Comparison of ENCODE assay signal across 8 cellular contexts in the genomic region with DNA sequence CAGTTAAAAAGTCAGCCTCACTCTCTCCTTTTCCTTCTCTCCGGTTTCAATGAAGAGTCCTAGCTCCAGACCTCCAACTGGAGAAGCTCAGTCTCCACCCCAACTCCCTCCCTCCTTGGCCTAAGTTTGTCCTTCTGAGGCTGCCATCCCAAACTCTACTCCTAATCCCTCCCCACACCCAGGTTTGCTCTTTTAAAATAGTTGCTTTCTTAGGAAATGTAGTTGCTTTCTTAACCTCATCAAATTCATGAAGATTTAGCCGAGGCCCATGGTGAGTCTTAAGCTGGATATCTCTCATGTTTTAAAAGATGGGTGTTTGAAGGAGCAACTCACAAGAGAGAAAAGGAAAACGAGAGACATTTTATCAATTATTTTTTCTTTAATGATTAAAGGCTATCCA. TPM values are rescaled to one million over a fixed set of nuclear protein-coding genes. Genes with fewer than 3 reads are reported as not detected.
DNase-seq lines count a peak whose midpoint lies in the region; ATAC-seq, FAIRE-seq and TF ChIP-seq lines count a peak whose summit lies in the region.

No MANE protein-coding gene starts in this region.

- H3K4me1 ChIP-seq in left lung (peaks cover 4 to 18% of the 10 kb centered on the region in 2 donors), aorta (ENCODE audit: control insufficient read depth in 1 of 2, insufficient read depth in 2 of 2, low read length in 2 of 2) (no peaks in the 10 kb centered on the region)

- H3K27ac ChIP-seq in left lung (no peak overlapping the region), aorta (ENCODE audit: low read depth in 1 of 2, low read length in 2 of 2) (peak overlapping the region in 1 of 2 donors; percentile 14)

- no peak for FAIRE-seq in bronchial epithelial cell (lab: Jason Lieb, UNC)

- peak; percentile 19 for ATAC-seq in left lung
- ATAC-seq in aorta (ENCODE audit: low FRiP score), result peak; percentile 68
- ATAC-seq in HG02981 (IDR thresholded peaks at IDR 0.05; ENCODE audit: unreplicated experiment), result no peak
- ATAC-seq in HG03108 (IDR thresholded peaks at IDR 0.05; ENCODE audit: unreplicated experiment), result no peak

- peak overlapping the region; percentile 28 for H3K4me3 ChIP-seq in bronchial epithelial cell (ENCODE audit: low read depth, low read length)
- peak overlapping the region in 1 of 2 donors; percentile 86 for H3K4me3 ChIP-seq in left lung
- H3K4me3 ChIP-seq in aorta (ENCODE audit: low read length in 2 of 2), result peak overlapping the region in 1 of 2 donors; percentile 27

- peak; percentile 80 for DNase-seq in GM03348 (ENCODE audit: low spot score)
- DNase-seq in NCI-H69 (lab: John Stamatoyannopoulos, UW), result peak; percentile 6
- peak; percentile 45 for DNase-seq in bronchial epithelial cell (ENCODE audit: low read depth)
- DNase-seq in left lung, result no peak
- DNase-seq in aorta, result peak in 1 of 2 donors; percentile 48
- DNase-seq in globus pallidus (ENCODE audit: low spot score), result no peak

- H3K9me3 ChIP-seq in left lung, result no peaks in the 10 kb centered on the region
- no peaks in the 10 kb centered on the region for H3K9me3 ChIP-seq in aorta (ENCODE audit: control insufficient read depth, low read length)

- H3K27me3 ChIP-seq in bronchial epithelial cell (ENCODE audit: control insufficient read depth, insufficient read depth, low read length) (no peaks in the 10 kb centered on the region), left lung (no peaks in the 10 kb centered on the region), aorta (ENCODE audit: control insufficient read depth in 1 of 2, insufficient read depth in 2 of 2, low read length in 1 of 2) (no peaks in the 10 kb centered on the region)

- H3K36me3 ChIP-seq in bronchial epithelial cell (ENCODE audit: control insufficient read depth, insufficient read depth, low read length) (peaks cover 2% of the 10 kb centered on the region), left lung (no peaks in the 10 kb centered on the region), aorta (ENCODE audit: control insufficient read depth in 1 of 2, insufficient read depth in 2 of 2, low read length in 1 of 2) (no peaks in the 10 kb centered on the region)

- intact Hi-C loops in left lung (cut with DNase I), result no loop called here
- intact Hi-C loops in aorta (cut with DNase I), result loop anchor here (5.0 to 10.0 kb wide), 2 partner anchors 250 to 253 kb away; partner anchors contain the start of gene ACADL (in 2 of the 2)

- 49 to 50% methylated on average over 3 of the region's 3 CpGs for WGBS in aorta, 2 donors

- TF ChIP-seq CTCF in bronchial epithelial cell (IDR thresholded peaks at IDR 0.05; ENCODE audit: insufficient read depth, low read length, severe bottlenecking) (no peak), left lung (IDR thresholded peaks at IDR 0.05) (no peak)

RNA-seq across cellular contexts. Expression of gene LANCL1, which starts 0.9 kb away (rescaled TPM):
- total RNA-seq in bronchial epithelial cell (19.5 and 22.7 TPM in 2 replicates), left lung (10 to 100 TPM; 27.5 to 42.4 TPM), aorta (10 to 100 TPM; 33.3 to 39.3 TPM)
- 10 to 100 TPM; 16.4 to 24.5 TPM for polyA plus RNA-seq in aorta

Comparison
In these comparisons a context has a peak if more than half of its experiments do, and no peak if none do; other contexts are left out.
1. DNase-seq: peak in GM03348 (single experiment), NCI-H69 (single experiment) and bronchial epithelial cell (single experiment); none in left lung (0 of 2) and globus pallidus (single experiment).
2. ATAC-seq: peak in left lung (single experiment) and aorta (single experiment); none in HG02981 (single experiment) and HG03108 (single experiment).
3. intact Hi-C loops: an anchor here in aorta (5.0 to 10.0 kb wide); none called in left lung.